In the genomic region with DNA sequence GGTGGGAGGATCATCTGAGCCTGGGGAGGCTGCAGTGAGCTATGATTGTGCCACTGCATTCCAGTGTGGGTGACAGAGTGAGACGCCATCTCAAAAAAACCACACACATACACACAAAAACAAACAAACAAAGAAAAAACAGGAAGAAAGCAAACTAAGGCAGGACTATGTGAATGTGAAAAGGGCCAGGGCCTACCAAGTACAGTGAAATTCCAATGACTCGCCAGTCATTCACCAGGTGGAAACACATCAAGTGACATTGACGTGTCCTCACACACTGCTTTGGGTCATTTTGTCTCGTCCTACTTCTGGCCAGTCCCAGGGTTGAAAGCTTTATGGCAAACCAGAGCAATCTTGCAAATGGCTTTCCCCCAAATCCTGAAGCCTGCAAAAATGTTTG, we compare ENCODE assay signal across 28 cellular contexts.
A peak's percentile ranks its signal among the peaks of the same experiment; 100 is the strongest.
DNase-seq lines count a peak whose midpoint lies in the region; ATAC-seq and TF ChIP-seq lines count a peak whose summit lies in the region.
"Had no signal": no experiment of that assay in that cellular context is flagged by ENCODE, and none has a peak within 500 bp of the region (broad histone marks: within the 10 kb centered on the region; RNA-seq: fewer than 3 reads in every experiment).

No MANE protein-coding gene starts in this region.

- intact Hi-C loops in HCT116 (cut with micrococcal nuclease) = no loop called here
- intact Hi-C loops in ascending aorta (cut with DNase I) = loop anchor here (5.0 kb wide), 1 partner anchor 37 kb away; no protein-coding TSS in a partner anchor

- RAD21 ChIA-PET in HCT116 (lab: Charles Lee; ENCODE audit: low non-redundant PET in 1 of 2, low total read pairs in 2 of 2, uncharacterized antibody in 2 of 2, unreplicated experiment in 2 of 2) = no interaction called here

- H3K4me2 ChIP-seq in HCT116 (ENCODE audit: low read length) = peak overlapping the region; percentile 47

- no peak for TF ChIP-seq RAD21 in HCT116 (IDR thresholded peaks at IDR 0.05; ENCODE audit: low read depth)

- H3K4me1 ChIP-seq in HCT116 (ENCODE audit: control insufficient read depth in 1 of 2, insufficient read depth in 2 of 2, low read length in 2 of 2) = peaks cover 13 to 19% of the 10 kb centered on the region in 2 experiments; a peak in 3 of 4 replicates
- H3K4me1 ChIP-seq in ascending aorta = peaks cover 9 to 22% of the 10 kb centered on the region in 2 donors
- H3K4me1 ChIP-seq: thyroid gland had no signal

- no peaks in the 10 kb centered on the region for H3K9me2 ChIP-seq in HCT116 (ENCODE audit: insufficient read depth)

- H3K9ac ChIP-seq in HCT116 (ENCODE audit: low read length) = 0 out of 2 replicates have a peak overlapping the region, but pooled peaks have one; percentile 14

- BruUV-seq in HCT116 (replicated peaks; lab: Mats Ljungman, UMichigan) = no TSS peak

- ATAC-seq in HCT116 (peak; percentile 62; the same call in 1 of the 2 replicates), esophagus mucosa (no peak), HG03460 (IDR thresholded peaks at IDR 0.05; ENCODE audit: unreplicated experiment) (no peak)
- ATAC-seq: effector memory CD8-positive, alpha-beta T cell; naive thymus-derived CD8-positive, alpha-beta T cell; stimulated activated naive CD8-positive, alpha-beta T cell treated with anti-CD3 and anti-CD28 coated beads, Interleukin-15, Interleukin-2, amounts not matched to agents 100 U/mL and 50 U/mL, for 24 hours had no signal

- DNase-seq in HCT116 (ENCODE audit: low read depth, low spot score) (no peak), ascending aorta (ENCODE audit: low spot score in 2 of 2) (no peak), NCI-H2081 (lab: John Stamatoyannopoulos, UW) (no peak), T1000 (lab: John Stamatoyannopoulos, UW) (no peak)
- DNase-seq: activated CD4-positive, alpha-beta T cell treated with anti-CD3 and anti-CD28 coated beads, Interleukin-2, amount 10 ng/mL, durations not matched to agents 24 days and 14 days; activated effector memory CD4-positive, alpha-beta T cell treated with anti-CD3 and anti-CD28 coated beads, Interleukin-2, amount 50 U/mL, for 16 hours; activated T-cell treated with anti-CD3 and anti-CD28 coated beads, Interleukin-2, amount 50 U/mL, for 24 hours; cortex of kidney; DMS 273 treated with DMSO at 0.1 percent for 48 hours; effector memory CD8-positive, alpha-beta T cell; erythroblast; islet precursor cell; Kasumi-1; MV-4-11; naive thymus-derived CD8-positive, alpha-beta T cell; NCI-H1436; NCI-H226; NCI-H69; SJCRH30; small intestine; stimulated activated naive CD8-positive, alpha-beta T cell treated with anti-CD3 and anti-CD28 coated beads, Interleukin-15, Interleukin-2, amounts not matched to agents 100 U/mL and 50 U/mL, for 24 hours; thyroid gland; WERI-Rb-1 had no signal

- H3K27me3 ChIP-seq in HCT116 (ENCODE audit: insufficient read depth, low read length) (no peaks in the 10 kb centered on the region), ascending aorta (no peaks in the 10 kb centered on the region), layer of hippocampus (ENCODE audit: control insufficient read depth, insufficient read depth, low read length) (no peaks in the 10 kb centered on the region)
- H3K27me3 ChIP-seq: SJCRH30, thyroid gland had no signal

- CTCF ChIA-PET in HCT116 (lab: Charles Lee) = no interaction called here

- no peak overlapping the region for H3K4me3 ChIP-seq in HCT116 (replicated peaks in 1 of 2; ENCODE audit: low read depth in 1 of 2, low read length in 2 of 2)
- H3K4me3 ChIP-seq in ascending aorta = no peak overlapping the region
- H3K4me3 ChIP-seq: lung, SJCRH30, thyroid gland had no signal

- POLR2A ChIA-PET in HCT116 (lab: Charles Lee) = no interaction called here

- TF ChIP-seq CTCF in HCT116 (IDR thresholded peaks at IDR 0.05 in 2 of 3, conservative IDR thresholded peaks at IDR 0.05 in 1 of 3; ENCODE audit: borderline replicate concordance in 1 of 3, insufficient read depth in 1 of 3, low read depth in 2 of 3, low read length in 2 of 3) (no peak), ascending aorta (IDR thresholded peaks at IDR 0.05) (no peak)

- no peaks in the 10 kb centered on the region for H4K20me1 ChIP-seq in HCT116 (ENCODE audit: insufficient read depth)

- H3K9me3 ChIP-seq in HCT116 (ENCODE audit: control insufficient read depth in 1 of 2, insufficient read depth in 1 of 2, low read depth in 1 of 2, low read length in 2 of 2) = no peaks in the 10 kb centered on the region
- H3K9me3 ChIP-seq in ascending aorta = no peaks in the 10 kb centered on the region
- H3K9me3 ChIP-seq: SJCRH30, thyroid gland had no signal

- H3K27ac ChIP-seq in HCT116 (ENCODE audit: low read depth, low read length) (peak overlapping the region; percentile 36), ascending aorta (peak overlapping the region; percentile 74 to 76), layer of hippocampus (ENCODE audit: low read depth, low read length) (peak overlapping the region; percentile 25), temporal lobe (ENCODE audit: low read depth, low read length) (peak overlapping the region; percentile 89)
- H3K27ac ChIP-seq: SJCRH30, thyroid gland, WERI-Rb-1 had no signal

- TF ChIP-seq POLR2A in HCT116 (IDR thresholded peaks at IDR 0.05; ENCODE audit: borderline replicate concordance, extremely low read depth, insufficient read depth, insufficient read length) = no peak

- H3K36me3 ChIP-seq in HCT116 (ENCODE audit: control insufficient read depth in 1 of 2, insufficient read depth in 2 of 2, low read length in 2 of 2) (no peaks in the 10 kb centered on the region), ascending aorta (peaks cover 0 to 3% of the 10 kb centered on the region in 2 donors)
- H3K36me3 ChIP-seq: SJCRH30, thyroid gland, WERI-Rb-1 had no signal

- H2AFZ ChIP-seq in HCT116 (ENCODE audit: low read depth, low read length, poor library complexity, severe bottlenecking) = no peak overlapping the region

- no peaks in the 10 kb centered on the region for H3K79me2 ChIP-seq in HCT116 (ENCODE audit: insufficient read depth, low read length)

TF ChIP-seq in HCT116, 20 proteins besides CTCF, POLR2A, EP300 and RAD21:
- TF ChIP-seq CBX3 (IDR thresholded peaks at IDR 0.05; ENCODE audit: low read depth) = 0 out of 2 replicates have a peak, but pooled peaks have one; percentile 48
- TF ChIP-seq, protein P1, sequence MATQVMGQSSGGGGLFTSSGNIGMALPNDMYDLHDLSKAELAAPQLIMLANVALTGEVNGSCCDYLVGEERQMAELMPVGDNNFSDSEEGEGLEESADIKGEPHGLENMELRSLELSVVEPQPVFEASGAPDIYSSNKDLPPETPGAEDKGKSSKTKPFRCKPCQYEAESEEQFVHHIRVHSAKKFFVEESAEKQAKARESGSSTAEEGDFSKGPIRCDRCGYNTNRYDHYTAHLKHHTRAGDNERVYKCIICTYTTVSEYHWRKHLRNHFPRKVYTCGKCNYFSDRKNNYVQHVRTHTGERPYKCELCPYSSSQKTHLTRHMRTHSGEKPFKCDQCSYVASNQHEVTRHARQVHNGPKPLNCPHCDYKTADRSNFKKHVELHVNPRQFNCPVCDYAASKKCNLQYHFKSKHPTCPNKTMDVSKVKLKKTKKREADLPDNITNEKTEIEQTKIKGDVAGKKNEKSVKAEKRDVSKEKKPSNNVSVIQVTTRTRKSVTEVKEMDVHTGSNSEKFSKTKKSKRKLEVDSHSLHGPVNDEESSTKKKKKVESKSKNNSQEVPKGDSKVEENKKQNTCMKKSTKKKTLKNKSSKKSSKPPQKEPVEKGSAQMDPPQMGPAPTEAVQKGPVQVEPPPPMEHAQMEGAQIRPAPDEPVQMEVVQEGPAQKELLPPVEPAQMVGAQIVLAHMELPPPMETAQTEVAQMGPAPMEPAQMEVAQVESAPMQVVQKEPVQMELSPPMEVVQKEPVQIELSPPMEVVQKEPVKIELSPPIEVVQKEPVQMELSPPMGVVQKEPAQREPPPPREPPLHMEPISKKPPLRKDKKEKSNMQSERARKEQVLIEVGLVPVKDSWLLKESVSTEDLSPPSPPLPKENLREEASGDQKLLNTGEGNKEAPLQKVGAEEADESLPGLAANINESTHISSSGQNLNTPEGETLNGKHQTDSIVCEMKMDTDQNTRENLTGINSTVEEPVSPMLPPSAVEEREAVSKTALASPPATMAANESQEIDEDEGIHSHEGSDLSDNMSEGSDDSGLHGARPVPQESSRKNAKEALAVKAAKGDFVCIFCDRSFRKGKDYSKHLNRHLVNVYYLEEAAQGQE (IDR thresholded peaks at IDR 0.05; ENCODE audit: low read depth) = no peak
- TF ChIP-seq TCF7L2 (IDR thresholded peaks at IDR 0.05; ENCODE audit: borderline replicate concordance, extremely low read depth, insufficient read depth, insufficient read length) = no peak
- no peak for TF ChIP-seq SP1 (IDR thresholded peaks at IDR 0.05; ENCODE audit: low read depth)
- TF ChIP-seq, protein P2, sequence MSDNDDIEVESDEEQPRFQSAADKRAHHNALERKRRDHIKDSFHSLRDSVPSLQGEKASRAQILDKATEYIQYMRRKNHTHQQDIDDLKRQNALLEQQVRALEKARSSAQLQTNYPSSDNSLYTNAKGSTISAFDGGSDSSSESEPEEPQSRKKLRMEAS (IDR thresholded peaks at IDR 0.05) = no peak

Comparison
In these comparisons a context has a peak if more than half of its experiments do, and no peak if none do; other contexts are left out.
1. H3K27ac ChIP-seq: peak in every context shown above with its lines; median percentile 89 in temporal lobe; 75 in ascending aorta; 36 in HCT116; 25 in layer of hippocampus.